13 cellular contexts compared by ENCODE assay signal in genomic region chr10:33290286-33291052, GRCh38. TPM values are rescaled to one million over a fixed set of nuclear protein-coding genes. Genes with fewer than 3 reads are reported as not detected.
DNase-seq lines count a peak whose midpoint lies in the region; ATAC-seq and TF ChIP-seq lines count a peak whose summit lies in the region.
"Had no signal": no experiment of that assay in that cellular context is flagged by ENCODE, and none has a peak within 500 bp of the region (broad histone marks: within the 10 kb centered on the region; RNA-seq: fewer than 3 reads in every experiment).

No MANE protein-coding gene starts in this region.

- H4K20me1 ChIP-seq in IMR-90 (ENCODE audit: insufficient read depth, low read length), result peaks cover 13% of the 10 kb centered on the region; the same call in 1 of the 2 replicates

- in situ Hi-C loops in IMR-90 (cut with MboI; ENCODE audit: low sequenced_read_pairs), result no loop called here

- no peaks in the 10 kb centered on the region for H3K9me3 ChIP-seq in IMR-90 (ENCODE audit: control insufficient read depth, insufficient read depth, low read length)
- no peaks in the 10 kb centered on the region for H3K9me3 ChIP-seq in muscle layer of colon (ENCODE audit: low read length)

- H4K5ac ChIP-seq in IMR-90 (ENCODE audit: low read depth, low read length), result peak overlapping the region; percentile 22; the same call in 1 of the 2 replicates

- H2BK5ac ChIP-seq in IMR-90 (ENCODE audit: low read depth, low read length, poor library complexity, severe bottlenecking), result peak overlapping the region; percentile 72

- peak overlapping the region; percentile 62; the same call in 1 of the 2 replicates for H3K4me2 ChIP-seq in IMR-90 (ENCODE audit: low read depth, low read length)
- H3K4me2 ChIP-seq: BLaER1 treated with 17β-estradiol and CSF1 and Interleukin-3, amounts not matched to agents 10 nM and 100 nM had no signal

- H3K27ac ChIP-seq in ACC112 (ENCODE audit: low read depth, low read length), result peak overlapping the region; percentile 87
- H3K27ac ChIP-seq in IMR-90 (ENCODE audit: insufficient read depth, low read length), result peak overlapping the region; percentile 49
- peak overlapping the region; percentile 0 for H3K27ac ChIP-seq in cingulate gyrus (ENCODE audit: low read depth, low read length)
- H3K27ac ChIP-seq in muscle layer of colon (ENCODE audit: low read depth, low read length), result peak overlapping the region; percentile 19
- H3K27ac ChIP-seq: BLaER1 treated with 17β-estradiol and CSF1 and Interleukin-3, amounts not matched to agents 10 nM and 100 nM had no signal

- WGBS in IMR-90 (ENCODE audit: extremely low coverage in 2 of 2, insufficient read length in 1 of 2), 2 experiments, result 88% methylated on average over 5 of the region's 13 CpGs; no CpG with 5 or more reads in 1 of the 2 experiments

- H4K91ac ChIP-seq in IMR-90 (ENCODE audit: insufficient read depth, low read depth, low read length), result peak overlapping the region; percentile 61; the same call in 1 of the 2 replicates

- peaks cover 41% of the 10 kb centered on the region for H3K36me3 ChIP-seq in ACC112 (ENCODE audit: insufficient read depth, low read length)
- 0 out of 2 replicates have a peak, but pooled peaks cover 3% of the 10 kb centered on the region for H3K36me3 ChIP-seq in IMR-90 (ENCODE audit: control insufficient read depth, insufficient read depth, low read length)
- H3K36me3 ChIP-seq in muscle layer of colon (ENCODE audit: insufficient read depth, low read length), result peaks cover 6% of the 10 kb centered on the region

- H2AK5ac ChIP-seq in IMR-90 (ENCODE audit: low read depth, low read length), result peak overlapping the region; percentile 71; the same call in 1 of the 2 replicates

- peak overlapping the region; percentile 55 for H3K18ac ChIP-seq in IMR-90 (ENCODE audit: low read depth, low read length)

- H2BK20ac ChIP-seq in IMR-90 (ENCODE audit: low read depth, low read length), result peak overlapping the region; percentile 65

- peak overlapping the region; percentile 60 to 62; a peak in 2 of 4 replicates for H4K8ac ChIP-seq in IMR-90 (ENCODE audit: low read depth in 2 of 2, low read length in 2 of 2)

- H3K23ac ChIP-seq in IMR-90 (ENCODE audit: low read depth, low read length), result peak overlapping the region; percentile 44; the same call in 1 of the 2 replicates

- no peak for TF ChIP-seq RAD21 in IMR-90 (IDR thresholded peaks at IDR 0.05; ENCODE audit: low read length)

- BruUV-seq in IMR-90 (replicated peaks; lab: Mats Ljungman, UMichigan), result no TSS peak

- no peaks in the 10 kb centered on the region for H3K27me3 ChIP-seq in ACC112 (ENCODE audit: insufficient read depth, low read length)
- no peaks in the 10 kb centered on the region for H3K27me3 ChIP-seq in IMR-90 (ENCODE audit: control insufficient read depth, insufficient read depth, low read length)
- H3K27me3 ChIP-seq in muscle layer of colon (ENCODE audit: control insufficient read depth in 1 of 2, insufficient read depth in 2 of 2, low read length in 2 of 2), result no peaks in the 10 kb centered on the region
- H3K27me3 ChIP-seq: BLaER1 treated with 17β-estradiol and CSF1 and Interleukin-3, amounts not matched to agents 10 nM and 100 nM had no signal

- peak; percentile 30 for ATAC-seq in IMR-90 (ENCODE audit: low read depth)
- ATAC-seq: left colon had no signal

- H3K79me2 ChIP-seq in ACC112 (ENCODE audit: control insufficient read depth, insufficient read depth, low read length, unreplicated experiment), result peaks cover 99% of the 10 kb centered on the region

- H3K14ac ChIP-seq in IMR-90 (replicated peaks; ENCODE audit: low read depth, low read length), result peak overlapping the region; percentile 53

- H3K9ac ChIP-seq in IMR-90 (ENCODE audit: low read depth, low read length) (no peak overlapping the region), muscle layer of colon (ENCODE audit: low read length) (no peak overlapping the region)
- H3K9ac ChIP-seq: BLaER1 treated with 17β-estradiol and CSF1 and Interleukin-3, amounts not matched to agents 10 nM and 100 nM had no signal

- peak overlapping the region; percentile 22; the same call in 1 of the 2 replicates for H3K56ac ChIP-seq in IMR-90 (ENCODE audit: extremely low read depth, insufficient read depth, low read length)

- dilution Hi-C loops in IMR-90 (cut with HindIII; ENCODE audit: low sequenced_read_pairs, unreplicated experiment), result no loop called here

- POLR2A ChIA-PET in IMR-90 (lab: Charles Lee; ENCODE audit: unreplicated experiment), result interaction anchor here (0.6 kb wide), 1 partner anchor 12 kb away, joined by 4 read pairs; no protein-coding TSS in a partner anchor

- CTCF ChIA-PET in IMR-90 (lab: Yijun Ruan, JAX), result interaction anchor here (0.6 kb wide), 1 partner anchor 66 kb away, joined by 3 read pairs; no protein-coding TSS in a partner anchor

- 0 out of 2 replicates have a peak, but pooled peaks have one; percentile 17 for TF ChIP-seq CTCF in IMR-90 (conservative IDR thresholded peaks at IDR 0.05; ENCODE audit: low read depth, low read length)

- H3K4me3 ChIP-seq in ACC112 (ENCODE audit: low read depth, low read length) (peak overlapping the region; percentile 36; the same call in 1 of the 2 replicates), IMR-90 (ENCODE audit: insufficient read depth, low read depth, low read length) (no peak overlapping the region), muscle layer of colon (ENCODE audit: low read depth in 1 of 2, low read length in 2 of 2) (no peak overlapping the region)
- H3K4me3 ChIP-seq: BLaER1 treated with 17β-estradiol and CSF1 and Interleukin-3, amounts not matched to agents 10 nM and 100 nM had no signal

- peak overlapping the region; percentile 76 for H2BK120ac ChIP-seq in IMR-90 (ENCODE audit: low read depth, low read length)

- H2AK9ac ChIP-seq in IMR-90 (replicated peaks; ENCODE audit: low read depth, low read length, poor library complexity), result no peak overlapping the region

- H3K4me1 ChIP-seq in ACC112 (ENCODE audit: control insufficient read depth, insufficient read depth, low read length, unreplicated experiment), result peaks cover 56% of the 10 kb centered on the region
- H3K4me1 ChIP-seq in IMR-90 (ENCODE audit: control insufficient read depth, insufficient read depth, low read length), result peaks cover 14% of the 10 kb centered on the region
- H3K4me1 ChIP-seq in muscle layer of colon (ENCODE audit: insufficient read depth, low read length), result peaks cover 29% of the 10 kb centered on the region

- H2AFZ ChIP-seq in ACC112 (ENCODE audit: low read length, unreplicated experiment) (no peak overlapping the region), IMR-90 (replicated peaks; ENCODE audit: low read length, poor library complexity) (no peak overlapping the region)

- H2BK15ac ChIP-seq in IMR-90 (ENCODE audit: low read depth, low read length), result peak overlapping the region; percentile 52; the same call in 2 of the 3 replicates

- TF ChIP-seq POLR2A in IMR-90 (IDR thresholded peaks at IDR 0.05; ENCODE audit: low read depth, low read length), result no peak

- peaks cover 50 to 76% of the 10 kb centered on the region in 2 experiments for H3K79me1 ChIP-seq in IMR-90 (ENCODE audit: low read depth in 1 of 2, low read length in 2 of 2)

- intact Hi-C loops in IMR-90 (cut with micrococcal nuclease), result loop anchor here (2.0 kb wide), 1 partner anchor 18 kb away; no protein-coding TSS in a partner anchor

- peak overlapping the region; percentile 62 for H3K4ac ChIP-seq in IMR-90 (ENCODE audit: low read depth, low read length)

- H3K9me1 ChIP-seq in IMR-90 (ENCODE audit: insufficient read depth, low read length), result peaks cover 14% of the 10 kb centered on the region

- DNase-seq in IMR-90 (no peak), DMS53 treated with DMSO at 0.1 percent for 48 hours (lab: John Stamatoyannopoulos, UW; ENCODE audit: unreplicated experiment) (no peak), amygdala (lab: John Stamatoyannopoulos, UW) (no peak), COR-L47 (lab: John Stamatoyannopoulos, UW) (no peak), GOT3 (lab: John Stamatoyannopoulos, UW) (no peak)
- DNase-seq: H7, left colon, NCI-H2081 treated with DMSO at 0.1 percent for 48 hours, substantia nigra had no signal

TF ChIP-seq in IMR-90, 13 proteins besides CTCF, POLR2A, EP300 and RAD21 (continues in another document):
- TF ChIP-seq MAZ (IDR thresholded peaks at IDR 0.05; ENCODE audit: borderline replicate concordance, low read depth, low read length) (no peak), USF2 (IDR thresholded peaks at IDR 0.05; ENCODE audit: low read depth, low read length) (no peak), FOS (IDR thresholded peaks at IDR 0.05; ENCODE audit: low read depth, low read length) (no peak), RFX5 (IDR thresholded peaks at IDR 0.05; ENCODE audit: low read depth, low read length) (no peak), RCOR1 (IDR thresholded peaks at IDR 0.05; ENCODE audit: insufficient replicate concordance, low read length) (no peak), MAFK (IDR thresholded peaks at IDR 0.05; ENCODE audit: low read depth, low read length) (no peak), ELK1 (IDR thresholded peaks at IDR 0.05; ENCODE audit: borderline replicate concordance, low read depth, low read length) (no peak), CHD1 (IDR thresholded peaks at IDR 0.05; ENCODE audit: low read depth, low read length) (no peak), BHLHE40 (IDR thresholded peaks at IDR 0.05; ENCODE audit: low read depth, low read length) (no peak), CEBPB (IDR thresholded peaks at IDR 0.05; ENCODE audit: low read depth, low read length) (no peak), MXI1 (IDR thresholded peaks at IDR 0.05; ENCODE audit: borderline replicate concordance, low read depth, low read length) (no peak), NFE2L2 (IDR thresholded peaks at IDR 0.05; ENCODE audit: low read depth, low read length) (no peak)

RNA-seq across cellular contexts. Expression of gene NRP1, which starts 44.0 kb away (rescaled TPM):
- 191 and 227 TPM in 2 replicates for total RNA-seq in IMR-90 (2012; rRNA removed)
- 87.5 and 108 TPM in 2 replicates for polyA plus RNA-seq in IMR-90 (2012; rRNA removed)
- polyA plus RNA-seq in IMR-90 (2012; cell fraction: cytosol; rRNA removed), result 35.8 and 44.6 TPM in 2 replicates
- polyA plus RNA-seq in IMR-90 (2012; cell fraction: nucleus; rRNA removed; ENCODE audit: low replicate concordance), result 31.3 and 126 TPM in 2 replicates

Comparison
In these comparisons a context has a peak if more than half of its experiments do, and no peak if none do; other contexts are left out.
1. H3K27ac ChIP-seq: peak in every context shown above with its lines; median percentile 87 in ACC112; 49 in IMR-90; 19 in muscle layer of colon; 0 in cingulate gyrus.